Comparison of ENCODE assay signal across 8 cellular contexts in genomic region chr1:234926574-234927311, GRCh38.
DNase-seq lines count a peak whose midpoint lies in the region; ATAC-seq, FAIRE-seq and TF ChIP-seq lines count a peak whose summit lies in the region.

No MANE protein-coding gene starts in this region.

- no peak for TF ChIP-seq CTCF in activated B cell treated with CpG ODN at 0.5 μM for 24 hours (IDR thresholded peaks at IDR 0.05)
- TF ChIP-seq CTCF in fibroblast of lung (conservative IDR thresholded peaks at IDR 0.05 in 1 of 2, IDR thresholded peaks at IDR 0.05 in 1 of 2; ENCODE audit: low read depth in 1 of 2, low read length in 2 of 2): no peak
- TF ChIP-seq CTCF in nephron progenitor cell (IDR thresholded peaks at IDR 0.05): no peak

- no peaks in the 10 kb centered on the region for H4K20me1 ChIP-seq in fibroblast of lung (ENCODE audit: control insufficient read depth, extremely low read depth, insufficient read depth, low read length)

- no peaks in the 10 kb centered on the region for H3K79me2 ChIP-seq in fibroblast of lung (ENCODE audit: control insufficient read depth, insufficient read depth, low read length)

- H3K36me3 ChIP-seq in fibroblast of lung (ENCODE audit: control insufficient read depth, insufficient read depth, low read length): no peaks in the 10 kb centered on the region

- no peak overlapping the region for H3K4me3 ChIP-seq in fibroblast of lung (replicated peaks in 1 of 4; ENCODE audit: control extremely low read depth in 1 of 4, insufficient read depth in 1 of 4, low read depth in 3 of 4, low read length in 4 of 4)

- H3K27ac ChIP-seq in fibroblast of lung (ENCODE audit: insufficient read depth, low read length): no peak overlapping the region

- peaks cover 15% of the 10 kb centered on the region for H3K4me1 ChIP-seq in fibroblast of lung (ENCODE audit: control insufficient read depth, extremely low read depth, insufficient read depth, low read length)

- intact Hi-C loops in activated B cell treated with CpG ODN at 0.5 μM for 24 hours (cut with micrococcal nuclease): loop anchor here (1.0 to 5.0 kb wide), 10 partner anchors 18 to 329 kb away; no protein-coding TSS in a partner anchor

- H3K9ac ChIP-seq in fibroblast of lung (ENCODE audit: insufficient read depth, low read length): no peak overlapping the region

- no peak overlapping the region for H2AFZ ChIP-seq in fibroblast of lung (ENCODE audit: low read length)

- H3K27ac Mint-ChIP-seq in activated B cell treated with CpG ODN at 0.5 μM for 24 hours: peak overlapping the region; percentile 78
- H3K27ac Mint-ChIP-seq in nephron progenitor cell: no peak overlapping the region

- H3K4me3 Mint-ChIP-seq in activated B cell treated with CpG ODN at 0.5 μM for 24 hours (peak overlapping the region; percentile 78), nephron progenitor cell (no peak overlapping the region)

- H3K9me3 Mint-ChIP-seq in activated B cell treated with CpG ODN at 0.5 μM for 24 hours: no peaks in the 10 kb centered on the region
- H3K9me3 Mint-ChIP-seq in nephron progenitor cell: peaks cover 8% of the 10 kb centered on the region

- ATAC-seq in HG03025 (IDR thresholded peaks at IDR 0.05; ENCODE audit: low FRiP score, unreplicated experiment): peak; percentile 76
- peak; percentile 82 for ATAC-seq in activated B cell treated with CpG ODN at 0.5 μM for 24 hours (ENCODE audit: low read depth)

- H3K36me3 Mint-ChIP-seq in activated B cell treated with CpG ODN at 0.5 μM for 24 hours (ENCODE audit: low read depth): no peaks in the 10 kb centered on the region
- H3K36me3 Mint-ChIP-seq in nephron progenitor cell (ENCODE audit: low read depth): no peaks in the 10 kb centered on the region

- H3K9me3 ChIP-seq in fibroblast of lung (ENCODE audit: control insufficient read depth, insufficient read depth, low read depth, low read length): no peaks in the 10 kb centered on the region

- no peak for FAIRE-seq in urothelium cell line (lab: Jason Lieb, UNC)

- H3K27me3 Mint-ChIP-seq in activated B cell treated with CpG ODN at 0.5 μM for 24 hours (no peaks in the 10 kb centered on the region), nephron progenitor cell (ENCODE audit: low read depth, poor library complexity) (peaks cover 3% of the 10 kb centered on the region)

- peaks cover 30% of the 10 kb centered on the region for H3K4me1 Mint-ChIP-seq in activated B cell treated with CpG ODN at 0.5 μM for 24 hours
- peaks cover 56% of the 10 kb centered on the region for H3K4me1 Mint-ChIP-seq in nephron progenitor cell

- no peaks in the 10 kb centered on the region for H3K27me3 ChIP-seq in fibroblast of lung (ENCODE audit: control insufficient read depth, insufficient read depth, low read length)

- POLR2A ChIA-PET in activated B cell treated with CpG ODN at 0.5 μM for 24 hours (lab: Charles Lee): interaction anchor here (0.7 to 2.6 kb wide), 19 partner anchors 18 to 528 kb away, joined by 3 to 17 read pairs (median 4); partner anchors contain the start of gene IRF2BP2

- DNase-seq in NK-92 treated with Interleukin-12 subunit alpha and Interleukin-12 subunit beta, amount 100 ng/mL, for 24 hours (lab: John Stamatoyannopoulos, UW): peak; percentile 6
- DNase-seq in NK-92 (lab: John Stamatoyannopoulos, UW; ENCODE audit: unreplicated experiment): no peak
- DNase-seq in activated B cell treated with CpG ODN at 0.5 μM for 24 hours: peak; percentile 42
- no peak for DNase-seq in fibroblast of lung (ENCODE audit: low read depth in 2 of 2)
- peak; percentile 36 to 39 (median 37) for DNase-seq in stimulated activated CD4-positive, alpha-beta T cell treated with anti-CD3 and anti-CD28 coated beads, Interleukin-12 subunit alpha, Interleukin-12 subunit beta, amount 100 ng/mL, for 48 hours (ENCODE audit: low read depth in 2 of 3, low spot score in 1 of 3)
- DNase-seq in nephron progenitor cell: no peak
- no peak for DNase-seq in urothelium cell line (ENCODE audit: low spot score)

- CTCF ChIA-PET in activated B cell treated with CpG ODN at 0.5 μM for 24 hours (lab: Charles Lee): interaction anchor here (0.5 to 1.2 kb wide), 4 partner anchors 36 to 157 kb away, joined by 3 to 4 read pairs (median 3); no protein-coding TSS in a partner anchor

- H3K4me2 ChIP-seq in fibroblast of lung (ENCODE audit: extremely low read depth, insufficient read depth, low read length): peak overlapping the region; percentile 33

Comparison
In these comparisons a context has a peak if more than half of its experiments do, and no peak if none do; other contexts are left out.
1. DNase-seq: peak in NK-92 treated with Interleukin-12 subunit alpha and Interleukin-12 subunit beta, amount 100 ng/mL, for 24 hours (single experiment), activated B cell treated with CpG ODN at 0.5 μM for 24 hours (single experiment) and stimulated activated CD4-positive, alpha-beta T cell treated with anti-CD3 and anti-CD28 coated beads, Interleukin-12 subunit alpha, Interleukin-12 subunit beta, amount 100 ng/mL, for 48 hours (3 of 3); none in NK-92 (single experiment), fibroblast of lung (0 of 2), nephron progenitor cell (single experiment) and urothelium cell line (single experiment).